Comparison of ENCODE assay signal across 11 cellular contexts in genomic region chr2:88606371-88607030, GRCh38.
DNase-seq lines count a peak whose midpoint lies in the region; ATAC-seq and TF ChIP-seq lines count a peak whose summit lies in the region.
"Had no signal": no experiment of that assay in that cellular context is flagged by ENCODE, and none has a peak within 500 bp of the region (broad histone marks: within the 10 kb centered on the region; RNA-seq: fewer than 3 reads in every experiment).

No MANE protein-coding gene starts in this region.

- H3K36me3 ChIP-seq in OCI-LY1 (ENCODE audit: insufficient read depth, low read length) (0 out of 2 replicates have a peak, but pooled peaks cover 2% of the 10 kb centered on the region), WERI-Rb-1 (no peaks in the 10 kb centered on the region; the same call in 1 of the 2 replicates)

- H3F3A ChIP-seq in OCI-LY1 (ENCODE audit: insufficient read depth, low read length), result no peaks in the 10 kb centered on the region

- H3K4me1 ChIP-seq in OCI-LY1 (ENCODE audit: insufficient read depth, low read length, severe bottlenecking), result peaks cover 96% of the 10 kb centered on the region

- no peak overlapping the region for H2AFZ ChIP-seq in OCI-LY1 (ENCODE audit: low read length)

- no peaks in the 10 kb centered on the region for H4K20me1 ChIP-seq in OCI-LY1 (ENCODE audit: insufficient read depth, low read length)

- H3K9ac ChIP-seq in OCI-LY1 (ENCODE audit: low read length), result peak overlapping the region; percentile 39

- no peak for DNase-seq in WERI-Rb-1
- DNase-seq in AG08395 (ENCODE audit: low spot score), result no peak
- DNase-seq in DMS 273 (lab: John Stamatoyannopoulos, UW; ENCODE audit: unreplicated experiment), result no peak
- DNase-seq in stimulated activated naive CD4-positive, alpha-beta T cell treated with Interleukin-2 at 50 U/mL for 16 hours (lab: John Stamatoyannopoulos, UW), result no peak
- DNase-seq: COR-L47, NCI-H1105 treated with DMSO at 0.1 percent for 48 hours had no signal

- no peaks in the 10 kb centered on the region for H3K9me2 ChIP-seq in OCI-LY1 (ENCODE audit: low read depth, low read length)

- no peaks in the 10 kb centered on the region for H3K9me3 ChIP-seq in OCI-LY1 (ENCODE audit: low read length)
- H3K9me3 ChIP-seq in WERI-Rb-1 (ENCODE audit: severe bottlenecking), result no peaks in the 10 kb centered on the region

- no peak for TF ChIP-seq CTCF in OCI-LY1 (IDR thresholded peaks at IDR 0.05; ENCODE audit: low read length)
- no peak for TF ChIP-seq CTCF in WERI-Rb-1 (IDR thresholded peaks at IDR 0.05; ENCODE audit: low read depth, low read length)

- H3K27ac ChIP-seq in OCI-LY1 (ENCODE audit: low read depth, low read length, poor library complexity, severe bottlenecking), result peak overlapping the region; percentile 95
- H3K27ac ChIP-seq in WERI-Rb-1, result no peak overlapping the region

- peak overlapping the region; percentile 54 for H3K4me2 ChIP-seq in OCI-LY1 (ENCODE audit: low read length)

- no peaks in the 10 kb centered on the region for H3K27me3 ChIP-seq in OCI-LY1 (ENCODE audit: insufficient read depth, low read length)
- no peaks in the 10 kb centered on the region for H3K27me3 ChIP-seq in WERI-Rb-1 (ENCODE audit: insufficient read depth, low read depth, severe bottlenecking)

- H3K79me2 ChIP-seq in OCI-LY1 (ENCODE audit: insufficient read depth, low read length), result peaks cover 11% of the 10 kb centered on the region; the same call in 1 of the 2 replicates

- peak overlapping the region; percentile 22 for H3K4me3 ChIP-seq in OCI-LY1 (ENCODE audit: low read depth, low read length, poor library complexity, severe bottlenecking)
- no peak overlapping the region for H3K4me3 ChIP-seq in WERI-Rb-1 (ENCODE audit: low read depth, low read length)

- ATAC-seq in GM18508 (IDR thresholded peaks at IDR 0.05; ENCODE audit: insufficient read depth, unreplicated experiment), result peak; percentile 66
- peak; percentile 83 for ATAC-seq in GM21367 (IDR thresholded peaks at IDR 0.05; ENCODE audit: unreplicated experiment)
- peak; percentile 82 for ATAC-seq in HG03045 (IDR thresholded peaks at IDR 0.05; ENCODE audit: unreplicated experiment)
- ATAC-seq: HCT116 had no signal
